25 cellular contexts compared by ENCODE assay signal in the genomic region with DNA sequence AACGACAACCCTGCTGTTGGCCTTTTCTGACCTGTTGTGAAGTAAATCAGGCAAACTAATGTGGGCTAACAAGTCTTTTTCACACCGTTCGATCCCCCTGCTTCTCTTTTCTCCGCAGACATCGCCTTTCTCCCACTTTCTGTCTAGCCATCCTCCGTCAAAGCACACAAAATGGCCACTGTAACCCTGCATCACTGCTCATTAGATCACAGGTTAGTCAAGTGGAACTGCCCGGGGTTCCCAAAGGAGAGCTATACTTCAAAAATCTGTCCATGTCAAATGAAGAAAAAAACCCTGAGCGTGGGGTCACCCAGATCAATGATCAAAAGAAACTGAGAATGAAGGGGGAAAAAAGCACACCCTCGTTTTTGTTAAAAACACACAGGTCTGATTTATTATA.
"Had no signal": no experiment of that assay in that cellular context is flagged by ENCODE, and none has a peak within 500 bp of the region (broad histone marks: within the 10 kb centered on the region; RNA-seq: fewer than 3 reads in every experiment).

No MANE protein-coding gene starts in this region.

- H3K4me1 ChIP-seq: breast epithelium, right atrium auricular region, uterus had no signal

- H3K36me3 ChIP-seq: breast epithelium, right atrium auricular region, tibial nerve, uterus had no signal

- H3K9me3 ChIP-seq: breast epithelium, mucosa of descending colon, right atrium auricular region, tibial nerve, uterus had no signal

- H3K36me3 Mint-ChIP-seq: naive B cell had no signal

- H3K27ac Mint-ChIP-seq: activated CD4-positive, alpha-beta T cell treated with anti-CD3 and anti-CD28 coated beads, Interleukin-2, amount 10 ng/mL, durations not matched to agents 7 days and 5 days; activated CD8-positive, alpha-beta T cell treated with anti-CD3 and anti-CD28 coated beads, Interleukin-2, amount 10 ng/mL, durations not matched to agents 7 days and 5 days; activated naive CD4-positive, alpha-beta T cell treated with anti-CD3 and anti-CD28 coated beads for 36 hours; activated naive CD8-positive, alpha-beta T cell treated with anti-CD3 and anti-CD28 coated beads, Interleukin-2, amount 50 U/mL, for 24 hours; activated T-cell treated with anti-CD3 and anti-CD28 coated beads, Interleukin-2, amount 50 U/mL, for 24 hours; activated T-helper 2 cell treated with anti-CD3 and anti-CD28 coated beads, Interferon-gamma antibody, Interleukin-2, Interleukin-4, amounts not matched to agents 10 μg/mL and 5 μg/mL and 100 μg/mL, durations not matched to agents 14 hours and 24 hours and 36 hours; immature natural killer cell; progenitor cell of endocrine pancreas; T-helper 1 cell treated with Interleukin-12 subunit alpha and Interleukin-12 subunit beta and Interleukin-4 antibody, amounts not matched to agents 30 μg/mL and 1 μg/mL, for 36 hours had no signal

- H3K4me1 Mint-ChIP-seq: activated CD4-positive, alpha-beta T cell treated with anti-CD3 and anti-CD28 coated beads, Interleukin-2, amount 10 ng/mL, durations not matched to agents 7 days and 5 days; activated naive CD8-positive, alpha-beta T cell treated with anti-CD3 and anti-CD28 coated beads, Interleukin-2, amount 50 U/mL, for 24 hours had no signal

- DNase-seq: activated CD4-positive, alpha-beta T cell treated with anti-CD3 and anti-CD28 coated beads, Interleukin-2, amount 10 ng/mL, durations not matched to agents 7 days and 5 days; activated CD8-positive, alpha-beta T cell treated with anti-CD3 and anti-CD28 coated beads, Interleukin-2, amount 10 ng/mL, durations not matched to agents 7 days and 5 days; activated naive CD4-positive, alpha-beta T cell treated with anti-CD3 and anti-CD28 coated beads for 36 hours; activated naive CD8-positive, alpha-beta T cell treated with anti-CD3 and anti-CD28 coated beads, Interleukin-2, amount 50 U/mL, for 24 hours; activated T-cell treated with anti-CD3 and anti-CD28 coated beads, Interleukin-2, amount 50 U/mL, for 24 hours; anterior cingulate cortex; erythroblast; head of caudate nucleus; immature natural killer cell; kidney glomerular epithelial cell; left ventricle myocardium superior; mucosa of descending colon; naive B cell; stimulated activated naive CD8-positive, alpha-beta T cell treated with anti-CD3 and anti-CD28 coated beads, Interleukin-15, Interleukin-2, amounts not matched to agents 100 U/mL and 50 U/mL, for 24 hours; substantia nigra; uterus had no signal

- H3K27me3 ChIP-seq: breast epithelium, right atrium auricular region, tibial nerve, uterus had no signal

- H3K4me3 ChIP-seq: breast epithelium, coronary artery, mucosa of descending colon, right atrium auricular region, skin epidermis, tibial nerve, uterus had no signal

- ATAC-seq: activated CD4-positive, CD25-positive, alpha-beta regulatory T cell treated with anti-CD3 and anti-CD28 coated beads, Interleukin-2, amount 50 U/mL, for 24 hours; activated CD8-positive, alpha-beta T cell treated with anti-CD3 and anti-CD28 coated beads, Interleukin-2, amount 10 ng/mL, durations not matched to agents 7 days and 5 days; activated naive CD8-positive, alpha-beta T cell treated with anti-CD3 and anti-CD28 coated beads, Interleukin-2, amount 50 U/mL, for 24 hours; left ventricle myocardium superior; mucosa of descending colon; stimulated activated naive CD8-positive, alpha-beta T cell treated with anti-CD3 and anti-CD28 coated beads, Interleukin-15, Interleukin-2, amounts not matched to agents 100 U/mL and 50 U/mL, for 24 hours had no signal

- H3K27me3 Mint-ChIP-seq: activated CD4-positive, alpha-beta T cell treated with anti-CD3 and anti-CD28 coated beads, Interleukin-2, amount 10 ng/mL, durations not matched to agents 7 days and 5 days; activated naive CD8-positive, alpha-beta T cell treated with anti-CD3 and anti-CD28 coated beads, Interleukin-2, amount 50 U/mL, for 24 hours; activated T-cell treated with anti-CD3 and anti-CD28 coated beads, Interleukin-2, amount 50 U/mL, for 24 hours; naive B cell; progenitor cell of endocrine pancreas had no signal

- H3K4me3 Mint-ChIP-seq: activated CD4-positive, alpha-beta T cell treated with anti-CD3 and anti-CD28 coated beads, Interleukin-2, amount 10 ng/mL, durations not matched to agents 7 days and 5 days; activated CD8-positive, alpha-beta T cell treated with anti-CD3 and anti-CD28 coated beads, Interleukin-2, amount 10 ng/mL, durations not matched to agents 7 days and 5 days; activated naive CD4-positive, alpha-beta T cell treated with anti-CD3 and anti-CD28 coated beads for 36 hours; activated naive CD8-positive, alpha-beta T cell treated with anti-CD3 and anti-CD28 coated beads, Interleukin-2, amount 50 U/mL, for 24 hours; activated T-cell treated with anti-CD3 and anti-CD28 coated beads, Interleukin-2, amount 50 U/mL, for 24 hours; immature natural killer cell; naive B cell; T-helper 1 cell treated with Interleukin-12 subunit alpha and Interleukin-12 subunit beta and Interleukin-4 antibody, amounts not matched to agents 30 μg/mL and 1 μg/mL, for 36 hours had no signal

- H3K9me3 Mint-ChIP-seq: activated CD4-positive, alpha-beta T cell treated with anti-CD3 and anti-CD28 coated beads, Interleukin-2, amount 10 ng/mL, durations not matched to agents 7 days and 5 days; activated naive CD4-positive, alpha-beta T cell treated with anti-CD3 and anti-CD28 coated beads for 36 hours; activated naive CD8-positive, alpha-beta T cell treated with anti-CD3 and anti-CD28 coated beads, Interleukin-2, amount 50 U/mL, for 24 hours; activated T-cell treated with anti-CD3 and anti-CD28 coated beads, Interleukin-2, amount 50 U/mL, for 24 hours; activated T-helper 2 cell treated with anti-CD3 and anti-CD28 coated beads, Interferon-gamma antibody, Interleukin-2, Interleukin-4, amounts not matched to agents 10 μg/mL and 5 μg/mL and 100 μg/mL, durations not matched to agents 14 hours and 24 hours and 36 hours; immature natural killer cell; naive B cell; T-helper 1 cell treated with Interleukin-12 subunit alpha and Interleukin-12 subunit beta and Interleukin-4 antibody, amounts not matched to agents 30 μg/mL and 1 μg/mL, for 36 hours had no signal

- H3K27ac ChIP-seq: breast epithelium, coronary artery, right atrium auricular region, skin epidermis, tibial nerve, uterus had no signal
